In genomic region chr18:33573193-33573592, GRCh38 we compare ENCODE assay signal across 19 cellular contexts. TPM values are rescaled to one million over a fixed set of nuclear protein-coding genes. Genes with fewer than 3 reads are reported as not detected.
"Had no signal": no experiment of that assay in that cellular context is flagged by ENCODE, and none has a peak within 500 bp of the region (broad histone marks: within the 10 kb centered on the region; RNA-seq: fewer than 3 reads in every experiment).

No MANE protein-coding gene starts in this region.

- H3K27ac ChIP-seq: ascending aorta, breast epithelium, foreskin keratinocyte, heart left ventricle, pancreas, sigmoid colon, thoracic aorta, upper lobe of right lung, VCaP had no signal

- H3K4me3 Mint-ChIP-seq: activated naive CD4-positive, alpha-beta T cell treated with anti-CD3 and anti-CD28 coated beads for 36 hours; immature natural killer cell had no signal

- H3K4me1 ChIP-seq: breast epithelium, foreskin keratinocyte had no signal

- ATAC-seq: foreskin keratinocyte, heart left ventricle, pancreas, upper lobe of right lung had no signal

- H3K27me3 ChIP-seq: ascending aorta, sigmoid colon had no signal

- DNase-seq: activated CD4-positive, alpha-beta T cell treated with anti-CD3 and anti-CD28 coated beads for 1 hour; activated CD4-positive, alpha-beta T cell treated with anti-CD3 and anti-CD28 coated beads, Interleukin-2, amount 50 U/mL, for 4 hours; activated naive CD4-positive, alpha-beta T cell treated with anti-CD3 and anti-CD28 coated beads for 36 hours; activated T-cell treated with anti-CD3 and anti-CD28 coated beads for 4 hours; cerebellar nuclear complex; effector memory CD4-positive, alpha-beta T cell; foreskin keratinocyte; heart left ventricle; immature natural killer cell; mesenchymal stem cell; pancreas; sigmoid colon; stimulated activated CD4-positive, alpha-beta T cell treated with anti-CD3 and anti-CD28 coated beads, Interleukin-1b, Interleukin-23, amount 100 ng/mL, for 48 hours; upper lobe of right lung had no signal

- H3K4me3 ChIP-seq: ascending aorta, breast epithelium, heart left ventricle, pancreas, sigmoid colon, thoracic aorta, upper lobe of right lung had no signal

- H3K9me3 ChIP-seq: ascending aorta, breast epithelium, heart left ventricle, pancreas, sigmoid colon, thoracic aorta, upper lobe of right lung had no signal

- H3K27ac Mint-ChIP-seq: activated naive CD4-positive, alpha-beta T cell treated with anti-CD3 and anti-CD28 coated beads for 36 hours; activated T-helper 2 cell treated with anti-CD3 and anti-CD28 coated beads, Interferon-gamma antibody, Interleukin-2, Interleukin-4, amounts not matched to agents 10 μg/mL and 5 μg/mL and 100 μg/mL, durations not matched to agents 14 hours and 24 hours and 36 hours; immature natural killer cell had no signal

- H3K36me3 ChIP-seq: ascending aorta, breast epithelium, heart left ventricle, pancreas, sigmoid colon, thoracic aorta, upper lobe of right lung had no signal

RNA-seq across cellular contexts. Expression of gene ASXL3, which starts 4.8 kb away (rescaled TPM):
- total RNA-seq: activated naive CD4-positive, alpha-beta T cell treated with anti-CD3 and anti-CD28 coated beads for 36 hours; activated T-helper 2 cell treated with anti-CD3 and anti-CD28 coated beads, Interferon-gamma antibody, Interleukin-2, Interleukin-4, amounts not matched to agents 10 μg/mL and 5 μg/mL and 100 μg/mL, durations not matched to agents 14 hours and 24 hours and 36 hours; foreskin keratinocyte had no signal
- polyA plus RNA-seq: foreskin keratinocyte, immature natural killer cell had no signal
